Comparison of ENCODE assay signal across 18 cellular contexts in genomic region chr7:50209461-50210161, GRCh38.
A peak's percentile ranks its signal among the peaks of the same experiment; 100 is the strongest.
DNase-seq lines count a peak whose midpoint lies in the region; ATAC-seq lines count a peak whose summit lies in the region.
"Had no signal": no experiment of that assay in that cellular context is flagged by ENCODE, and none has a peak within 500 bp of the region (broad histone marks: within the 10 kb centered on the region; RNA-seq: fewer than 3 reads in every experiment).

No MANE protein-coding gene starts in this region.

- H3K27ac Mint-ChIP-seq in T-cell: peak overlapping the region; percentile 87 to 93
- peak overlapping the region; percentile 23 to 94 (median 77) for H3K27ac Mint-ChIP-seq in naive thymus-derived CD4-positive, alpha-beta T cell

- POLR2A ChIA-PET in T-cell (lab: Charles Lee): no interaction called here
- POLR2A ChIA-PET in naive thymus-derived CD4-positive, alpha-beta T cell (lab: Charles Lee): interaction anchor here (0.5 to 16.5 kb wide), 15 partner anchors 11 to 156 kb away, joined by 3 to 416 read pairs (median 5); partner anchors contain the start of gene IKZF1

- H3K4me3 ChIP-seq in BLaER1: no peak overlapping the region
- no peak overlapping the region for H3K4me3 ChIP-seq in naive thymus-derived CD4-positive, alpha-beta T cell (ENCODE audit: low read length)
- H3K4me3 ChIP-seq: cardiac muscle cell, pancreas, PC-9, skin epidermis, upper lobe of left lung had no signal

- no peaks in the 10 kb centered on the region for H3K27me3 ChIP-seq in BLaER1
- H3K27me3 ChIP-seq in naive thymus-derived CD4-positive, alpha-beta T cell (ENCODE audit: control insufficient read depth in 2 of 2, insufficient read depth in 2 of 2, low read length in 2 of 2): no peaks in the 10 kb centered on the region
- H3K27me3 ChIP-seq: cardiac muscle cell, pancreas, upper lobe of left lung had no signal

- H3K4me3 Mint-ChIP-seq in T-cell: peak overlapping the region in 1 of 3 donors; percentile 17
- H3K4me3 Mint-ChIP-seq in naive thymus-derived CD4-positive, alpha-beta T cell: peak overlapping the region in 9 of 10 donors; percentile 2 to 77 (median 24)

- peak overlapping the region; percentile 10; the same call in 1 of the 2 replicates for H3K27ac ChIP-seq in BLaER1
- H3K27ac ChIP-seq in naive thymus-derived CD4-positive, alpha-beta T cell (ENCODE audit: low read depth, low read length): no peak overlapping the region
- H3K27ac ChIP-seq: cardiac muscle cell, pancreas, PC-9, upper lobe of left lung had no signal

- CTCF ChIA-PET in T-cell (lab: Charles Lee): interaction anchor here in 1 of 2 donors (1.3 kb wide), 1 partner anchor 158 kb away, joined by 3 read pairs; no protein-coding TSS in a partner anchor
- CTCF ChIA-PET in naive thymus-derived CD4-positive, alpha-beta T cell (lab: Charles Lee): interaction anchor here (1.0 to 10.2 kb wide), 3 partner anchors 17 to 152 kb away, joined by 3 to 147 read pairs (median 7); no protein-coding TSS in a partner anchor

- DNase-seq in T-cell: peak in 1 of 34 experiments; percentile 28
- peak; percentile 66 to 72 for DNase-seq in activated T-cell treated with anti-CD3 and anti-CD28 coated beads, Interleukin-2, amount 50 U/mL, for 48 hours
- DNase-seq in naive thymus-derived CD4-positive, alpha-beta T cell: no peak
- no peak for DNase-seq in ecto neural progenitor cell (ENCODE audit: low spot score)
- no peak for DNase-seq in NCI-H187 treated with DMSO at 0.1 percent for 48 hours (lab: John Stamatoyannopoulos, UW)
- no peak for DNase-seq in central memory CD4-positive, alpha-beta T cell
- DNase-seq: activated gamma-delta T cell treated with Interleukin-2 at 50 U/mL for 16 hours, left colon, NCI-H1930, NCI-H526 treated with DMSO at 0.1 percent for 48 hours, pancreas, PC-9, upper lobe of left lung had no signal

- no peak overlapping the region for H3K9ac ChIP-seq in BLaER1

- H4K20me1 ChIP-seq in BLaER1: no peaks in the 10 kb centered on the region

- intact Hi-C loops in naive thymus-derived CD4-positive, alpha-beta T cell (cut with micrococcal nuclease): loop anchor here (1.0 to 5.0 kb wide), 3 partner anchors 9 to 117 kb away; partner anchors contain the start of gene ZPBP (in 1 of the 2)

- peaks cover 96% of the 10 kb centered on the region for H3K4me1 ChIP-seq in BLaER1
- peaks cover 22 to 94% of the 10 kb centered on the region in 2 donors for H3K4me1 ChIP-seq in naive thymus-derived CD4-positive, alpha-beta T cell (ENCODE audit: control insufficient read depth in 2 of 2, insufficient read depth in 2 of 2, low read length in 2 of 2)
- H3K4me1 ChIP-seq: pancreas had no signal

- no peaks in the 10 kb centered on the region for H3K36me3 Mint-ChIP-seq in T-cell
- peaks cover 0 to 9% (median 0%) of the 10 kb centered on the region in 5 donors for H3K36me3 Mint-ChIP-seq in naive thymus-derived CD4-positive, alpha-beta T cell

- H3K27me3 Mint-ChIP-seq in T-cell: no peaks in the 10 kb centered on the region
- no peaks in the 10 kb centered on the region for H3K27me3 Mint-ChIP-seq in naive thymus-derived CD4-positive, alpha-beta T cell

- H3K4me2 ChIP-seq in BLaER1: peak overlapping the region; percentile 4; the same call in 1 of the 2 replicates
- H3K4me2 ChIP-seq: PC-9 had no signal

- no peaks in the 10 kb centered on the region for H3K36me3 ChIP-seq in BLaER1
- H3K36me3 ChIP-seq in naive thymus-derived CD4-positive, alpha-beta T cell (ENCODE audit: control insufficient read depth in 2 of 3, insufficient read depth in 3 of 3, low read length in 3 of 3): no peaks in the 10 kb centered on the region
- H3K36me3 ChIP-seq: cardiac muscle cell, pancreas, upper lobe of left lung had no signal

- no peaks in the 10 kb centered on the region for H3K9me3 Mint-ChIP-seq in T-cell
- H3K9me3 Mint-ChIP-seq in naive thymus-derived CD4-positive, alpha-beta T cell: peaks cover 0 to 5% (median 0%) of the 10 kb centered on the region in 11 donors

- H3K4me1 Mint-ChIP-seq in T-cell: peaks cover 96 to 99% (median 99%) of the 10 kb centered on the region in 3 donors
- H3K4me1 Mint-ChIP-seq in naive thymus-derived CD4-positive, alpha-beta T cell: peaks cover 79 to 100% (median 98%) of the 10 kb centered on the region in 7 donors

- no peaks in the 10 kb centered on the region for H3K9me3 ChIP-seq in BLaER1
- no peaks in the 10 kb centered on the region for H3K9me3 ChIP-seq in naive thymus-derived CD4-positive, alpha-beta T cell (ENCODE audit: control insufficient read depth in 2 of 3, low read length in 3 of 3)
- H3K9me3 ChIP-seq: pancreas, upper lobe of left lung had no signal

- ATAC-seq in T-cell (replicated peaks in 1 of 4) (no peak), HG02840 (IDR thresholded peaks at IDR 0.05; ENCODE audit: low FRiP score, unreplicated experiment) (no peak)
- ATAC-seq in naive thymus-derived CD4-positive, alpha-beta T cell: no peak
- ATAC-seq: left colon, pancreas, SK-N-SH treated with all-trans-retinoic acid at 6 μM for 48 hours had no signal

Comparison
In these comparisons a context has a peak if more than half of its experiments do, and no peak if none do; other contexts are left out.
1. DNase-seq: peak in activated T-cell treated with anti-CD3 and anti-CD28 coated beads, Interleukin-2, amount 50 U/mL, for 48 hours (2 of 2); none in naive thymus-derived CD4-positive, alpha-beta T cell (0 of 9), ecto neural progenitor cell (single experiment), NCI-H187 treated with DMSO at 0.1 percent for 48 hours (single experiment) and central memory CD4-positive, alpha-beta T cell (single experiment).